ENCODE assay signal across 1 cellular context in the genomic region with DNA sequence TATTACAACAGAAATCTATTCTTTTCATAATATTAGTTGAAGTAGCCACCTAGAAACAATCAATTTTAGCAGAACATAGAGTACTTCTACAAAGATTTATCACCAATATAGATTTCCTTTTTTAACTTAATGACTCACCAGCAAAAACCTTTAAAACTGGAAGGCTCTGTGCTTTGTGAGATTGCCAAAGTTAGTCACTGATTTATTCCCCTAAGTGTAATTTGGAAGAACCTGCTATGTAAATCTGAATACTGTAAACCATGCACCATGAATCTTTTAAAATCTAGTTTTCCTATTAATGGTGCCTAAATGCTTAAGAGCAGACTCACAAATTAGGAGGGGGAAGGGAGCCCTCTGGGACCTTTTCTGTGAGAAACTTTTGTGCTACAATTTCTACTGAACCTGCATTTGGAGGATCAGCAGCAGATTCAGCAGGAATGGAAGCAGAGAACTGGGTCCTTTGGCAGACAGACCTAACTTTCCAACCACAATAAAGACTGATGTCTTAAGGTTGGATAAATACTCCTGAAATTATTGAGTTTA.
TF ChIP-seq lines count a peak whose summit lies in the region.

No MANE protein-coding gene starts in this region.

TF ChIP-seq in H1, 55 proteins besides CTCF, POLR2A, EP300 and RAD21:
- TF ChIP-seq POU5F1 (IDR thresholded peaks at IDR 0.05; ENCODE audit: low read depth, low read length), result no peak
- TF ChIP-seq, protein P1, sequence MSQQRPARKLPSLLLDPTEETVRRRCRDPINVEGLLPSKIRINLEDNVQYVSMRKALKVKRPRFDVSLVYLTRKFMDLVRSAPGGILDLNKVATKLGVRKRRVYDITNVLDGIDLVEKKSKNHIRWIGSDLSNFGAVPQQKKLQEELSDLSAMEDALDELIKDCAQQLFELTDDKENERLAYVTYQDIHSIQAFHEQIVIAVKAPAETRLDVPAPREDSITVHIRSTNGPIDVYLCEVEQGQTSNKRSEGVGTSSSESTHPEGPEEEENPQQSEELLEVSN (IDR thresholded peaks at IDR 0.05), result no peak
